In the genomic region with DNA sequence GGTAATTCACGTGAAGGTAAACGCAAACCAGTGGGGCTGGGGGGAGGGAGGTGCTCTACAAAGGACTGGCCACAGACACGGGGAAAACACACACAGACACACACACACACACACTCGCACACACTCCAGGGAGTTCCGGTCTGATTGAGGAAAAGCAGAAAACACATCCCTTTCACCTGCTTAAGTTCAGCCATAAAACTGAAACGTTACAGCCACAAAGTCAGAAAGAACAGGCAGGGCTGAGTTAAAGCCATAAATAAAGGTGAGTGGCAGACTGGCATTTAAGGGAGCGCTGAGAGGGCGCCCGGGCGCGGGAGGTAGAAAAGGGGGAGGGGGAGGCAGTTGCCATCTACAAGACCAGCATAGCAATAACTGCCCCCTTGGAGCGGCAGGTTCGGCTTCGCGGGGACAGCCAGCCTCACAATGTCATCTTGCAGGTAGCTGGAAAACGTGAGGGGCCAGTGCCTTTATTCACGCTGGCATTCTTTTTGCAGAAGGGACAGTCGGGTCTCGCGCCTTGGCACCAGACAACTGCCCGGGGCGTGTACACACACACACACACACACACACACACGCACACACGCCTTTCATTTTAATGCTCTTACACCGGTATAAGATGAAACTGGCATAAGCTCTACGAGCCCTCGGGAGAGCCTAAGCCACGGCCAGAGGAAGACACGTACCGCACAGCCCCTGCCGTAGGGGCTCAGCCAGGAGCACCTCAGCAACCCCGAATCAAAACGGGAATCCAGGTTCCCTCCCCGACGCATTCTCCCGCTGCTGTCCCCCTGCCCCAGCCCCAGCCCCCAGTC, we compare ENCODE assay signal across 8 cellular contexts. TPM values are rescaled to one million over a fixed set of nuclear protein-coding genes. Genes with fewer than 3 reads are reported as not detected.
DNase-seq lines count a peak whose midpoint lies in the region; ATAC-seq and TF ChIP-seq lines count a peak whose summit lies in the region.

No MANE protein-coding gene starts in this region.

- no peaks in the 10 kb centered on the region for H3K9me2 ChIP-seq in PC-9 (ENCODE audit: insufficient read depth)

- no peaks in the 10 kb centered on the region; the same call in 1 of the 2 replicates for H3K36me3 ChIP-seq in PC-9 (ENCODE audit: low read depth)

- CTCF ChIA-PET in PC-9 (lab: Charles Lee): interaction anchor here (0.6 kb wide), 2 partner anchors 32 to 415 kb away, joined by 3 to 14 read pairs; no protein-coding TSS in a partner anchor

- POLR2A ChIA-PET in PC-9 (lab: Charles Lee; ENCODE audit: unreplicated experiment): interaction anchor here (0.5 to 0.8 kb wide), 6 partner anchors 12 to 770 kb away, joined by 4 to 14 read pairs (median 6); no protein-coding TSS in a partner anchor

- ATAC-seq in Right ventricle myocardium inferior (peak; percentile 24), omental fat pad (ENCODE audit: low FRiP score) (peak; percentile 49), HG03457 (IDR thresholded peaks at IDR 0.05; ENCODE audit: unreplicated experiment) (no peak)

- peaks cover 46% of the 10 kb centered on the region for H3K4me1 ChIP-seq in PC-9 (replicated peaks; ENCODE audit: insufficient read depth)

- TF ChIP-seq CTCF in PC-9 (conservative IDR thresholded peaks at IDR 0.05) (no peak), omental fat pad (IDR thresholded peaks at IDR 0.05) (no peak)

- peak overlapping the region; percentile 82 for H3K4me2 ChIP-seq in PC-9

- no peak for DNase-seq in Right ventricle myocardium inferior (ENCODE audit: missing footprints)
- no peak for DNase-seq in cardiac septum (ENCODE audit: low spot score)
- peak; percentile 54 to 56 for DNase-seq in PC-9
- peak; percentile 24 to 50 (median 32) for DNase-seq in activated naive CD4-positive, alpha-beta T cell (lab: John Stamatoyannopoulos, UW)
- peak; percentile 54 for DNase-seq in globus pallidus (ENCODE audit: low spot score)
- no peak for DNase-seq in omental fat pad (ENCODE audit: low spot score)
- DNase-seq in ureter (ENCODE audit: low spot score): peak; percentile 47

- H3K27me3 ChIP-seq in PC-9 (ENCODE audit: insufficient read depth, low read depth): no peaks in the 10 kb centered on the region

- peak overlapping the region; percentile 44 for H3K27ac ChIP-seq in PC-9

- H3K79me2 ChIP-seq in PC-9 (ENCODE audit: low read depth): peaks cover 71% of the 10 kb centered on the region

- no peaks in the 10 kb centered on the region for H4K20me1 ChIP-seq in PC-9 (ENCODE audit: insufficient read depth)

- intact Hi-C loops in Right ventricle myocardium inferior (cut with DNase I): loop anchor here (2.0 to 5.0 kb wide), 3 partner anchors 57 to 271 kb away; no protein-coding TSS in a partner anchor
- intact Hi-C loops in cardiac septum (cut with DNase I): loop anchor here (1.0 to 10.0 kb wide), 2 partner anchors 65 to 143 kb away; no protein-coding TSS in a partner anchor
- intact Hi-C loops in PC-9 (cut with micrococcal nuclease; ENCODE audit: unreplicated experiment): loop anchor here (5.0 kb wide), 1 partner anchor 1293 kb away; the partner anchor contains the start of gene ECT2

- no TSS peak for BruUV-seq in PC-9 (replicated peaks; lab: Mats Ljungman, UMichigan)

- peak overlapping the region; percentile 69 for H3K4me3 ChIP-seq in PC-9

- peaks cover 23% of the 10 kb centered on the region; the same call in 1 of the 2 replicates for H3F3A ChIP-seq in PC-9 (ENCODE audit: insufficient read depth, low read depth)

- peak overlapping the region; percentile 90 for H2AFZ ChIP-seq in PC-9

- H3K9me3 ChIP-seq in PC-9 (ENCODE audit: insufficient read depth, low read depth): no peaks in the 10 kb centered on the region

RNA-seq across cellular contexts. Expression of gene TNIK, which starts 0.9 kb away (rescaled TPM):
- total RNA-seq in Right ventricle myocardium inferior (29.1 TPM), cardiac septum (42.2 TPM), PC-9 (2021) (28.8 and 30.7 TPM in 2 replicates), omental fat pad (10 to 100 TPM in 1 of 4 donors, 1 to 10 TPM in 3; 3.9 to 12.8 (median 6.5) TPM), ureter (17.1 TPM)

Comparison
In these comparisons a context has a peak if more than half of its experiments do, and no peak if none do; other contexts are left out.
1. DNase-seq: peak in PC-9 (2 of 2), activated naive CD4-positive, alpha-beta T cell (4 of 4), globus pallidus (single experiment) and ureter (single experiment); none in Right ventricle myocardium inferior (single experiment), cardiac septum (single experiment) and omental fat pad (single experiment).